ENCODE assay signal across 9 cellular contexts in the genomic region with DNA sequence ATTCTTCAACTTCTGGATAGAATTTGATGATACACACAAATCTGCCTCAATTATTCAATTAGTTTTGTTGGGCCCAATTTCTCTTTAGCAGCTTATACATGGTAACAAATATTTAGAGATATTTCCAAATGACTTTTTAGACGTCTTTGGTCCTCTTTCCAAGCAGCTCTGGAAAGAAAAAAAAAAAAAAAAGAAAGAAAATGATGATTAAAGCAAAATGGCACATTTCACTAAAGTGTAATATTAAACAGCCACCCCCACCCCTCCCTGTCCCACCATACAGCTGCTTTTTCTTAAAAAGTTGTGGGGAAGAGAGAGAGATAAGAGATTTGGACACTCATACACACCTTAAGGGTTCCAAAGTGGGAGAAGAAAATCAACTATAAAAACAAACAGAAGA. TPM values are rescaled to one million over a fixed set of nuclear protein-coding genes. Genes with fewer than 3 reads are reported as not detected.
DNase-seq lines count a peak whose midpoint lies in the region; ATAC-seq, FAIRE-seq and TF ChIP-seq lines count a peak whose summit lies in the region.
"Had no signal": no experiment of that assay in that cellular context is flagged by ENCODE, and none has a peak within 500 bp of the region (broad histone marks: within the 10 kb centered on the region; RNA-seq: fewer than 3 reads in every experiment).

No MANE protein-coding gene starts in this region.

- dilution Hi-C loops in endothelial cell of umbilical vein (cut with MboI; ENCODE audit: extremely low pct_ligation_motif_present, low sequenced_read_pairs): no loop called here

- no peaks in the 10 kb centered on the region for H3K27me3 Mint-ChIP-seq in CD8-positive, alpha-beta T cell (ENCODE audit: low read depth)

- no peak for TF ChIP-seq CTCF in CD8-positive, alpha-beta T cell (IDR thresholded peaks at IDR 0.05)
- TF ChIP-seq CTCF in OCI-LY3 (IDR thresholded peaks at IDR 0.05; ENCODE audit: low read depth, low read length) (no peak), endothelial cell of umbilical vein (IDR thresholded peaks at IDR 0.05; ENCODE audit: extremely low read depth in 1 of 2, insufficient read depth in 1 of 2, low read depth in 1 of 2, low read length in 2 of 2) (no peak), neutrophil (IDR thresholded peaks at IDR 0.05) (no peak)

- H2AFZ ChIP-seq in OCI-LY3 (ENCODE audit: low read depth, low read length) (0 out of 2 replicates have a peak overlapping the region, but pooled peaks have one; percentile 91), endothelial cell of umbilical vein (ENCODE audit: low read depth, low read length) (peak overlapping the region; percentile 75)

- H3K36me3 Mint-ChIP-seq in CD8-positive, alpha-beta T cell: peaks cover 25% of the 10 kb centered on the region

- no peak for FAIRE-seq in endothelial cell of umbilical vein (lab: Jason Lieb, UNC)

- peak overlapping the region; percentile 78 for H3K27ac ChIP-seq in CD8-positive, alpha-beta T cell (ENCODE audit: low read depth, low read length)
- H3K27ac ChIP-seq in OCI-LY3 (ENCODE audit: low read length) (peak overlapping the region; percentile 92; the same call in 1 of the 2 replicates), endothelial cell of umbilical vein (ENCODE audit: insufficient read depth, low read depth, low read length) (no peak overlapping the region), neutrophil (peak overlapping the region; percentile 78)

- TF ChIP-seq POLR2A in endothelial cell of umbilical vein (IDR thresholded peaks at IDR 0.05; ENCODE audit: low read depth, low read length): no peak

- peak overlapping the region; percentile 94 for H3K4me2 ChIP-seq in OCI-LY3 (ENCODE audit: low read length)
- peak overlapping the region; percentile 90 for H3K4me2 ChIP-seq in endothelial cell of umbilical vein (ENCODE audit: insufficient read depth, low read length)

- H3K4me3 ChIP-seq in CD8-positive, alpha-beta T cell (ENCODE audit: low read depth, low read length): peak overlapping the region; percentile 77
- H3K4me3 ChIP-seq in OCI-LY3 (ENCODE audit: low read length) (peak overlapping the region; percentile 89), endothelial cell of umbilical vein (replicated peaks in 1 of 3; ENCODE audit: insufficient read depth in 1 of 3, low read depth in 1 of 3, low read length in 3 of 3) (peak overlapping the region; percentile 29 to 92 (median 77)), neutrophil (ENCODE audit: low read depth in 1 of 2, low read length in 1 of 2) (peak overlapping the region; percentile 73 to 79)

- no TSS peak for BruUV-seq in endothelial cell of umbilical vein (replicated peaks; lab: Mats Ljungman, UMichigan)

- DNase-seq in CD8-positive, alpha-beta T cell: no peak
- DNase-seq in endothelial cell of umbilical vein (ENCODE audit: low read depth, low spot score) (no peak), hypothalamus (lab: John Stamatoyannopoulos, UW) (no peak)
- DNase-seq: MV-4-11 had no signal

- H3K4me3 Mint-ChIP-seq in CD8-positive, alpha-beta T cell: peak overlapping the region; percentile 100

- no peaks in the 10 kb centered on the region for H4K20me1 ChIP-seq in OCI-LY3 (ENCODE audit: insufficient read depth, low read length)
- H4K20me1 ChIP-seq in endothelial cell of umbilical vein (replicated peaks; ENCODE audit: control insufficient read depth, extremely low read depth, insufficient read depth, low read length): no peaks in the 10 kb centered on the region

- CTCF ChIA-PET in CD8-positive, alpha-beta T cell (lab: Charles Lee): interaction anchor here (1.1 to 1.6 kb wide), 5 partner anchors 9 to 119 kb away, joined by 3 to 6 read pairs (median 4); no protein-coding TSS in a partner anchor
- CTCF ChIA-PET in endothelial cell of umbilical vein (lab: Charles Lee): interaction anchor here (0.8 to 1.2 kb wide), 2 partner anchors 16 to 191 kb away, joined by 3 to 4 read pairs; no protein-coding TSS in a partner anchor

- no peak for ATAC-seq in CD8-positive, alpha-beta T cell
- ATAC-seq in GM18519 (IDR thresholded peaks at IDR 0.05; ENCODE audit: low FRiP score, unreplicated experiment) (no peak), HG03039 (IDR thresholded peaks at IDR 0.05; ENCODE audit: unreplicated experiment) (no peak), GM19324 (IDR thresholded peaks at IDR 0.05; ENCODE audit: low FRiP score, unreplicated experiment) (no peak)

- POLR2A ChIA-PET in CD8-positive, alpha-beta T cell (lab: Charles Lee): interaction anchor here (1.1 to 3.5 kb wide), 2 partner anchors 8 to 100 kb away, joined by 5 to 22 read pairs; partner anchors contain the start of gene SCYL3
- POLR2A ChIA-PET in endothelial cell of umbilical vein (lab: Charles Lee): interaction anchor here (0.6 kb wide), 1 partner anchor 158 kb away, joined by 3 read pairs; no protein-coding TSS in a partner anchor

- H3K79me2 ChIP-seq in OCI-LY3 (ENCODE audit: low read length): peaks cover 56% of the 10 kb centered on the region
- peaks cover 17% of the 10 kb centered on the region for H3K79me2 ChIP-seq in endothelial cell of umbilical vein (ENCODE audit: control insufficient read depth, insufficient read depth, low read length)

- intact Hi-C loops in CD8-positive, alpha-beta T cell (cut with DNase I, micrococcal nuclease): loop anchor here (1.0 to 10.0 kb wide), 19 partner anchors 81 to 1989 kb away; partner anchors contain the start of genes ATP1B1 (in 2 of the 2), SFT2D2 (in 2 of the 2), BLZF1 (in 1 of the 2) and DCAF6 (in 1 of the 2)
- intact Hi-C loops in endothelial cell of umbilical vein (cut with micrococcal nuclease): loop anchor here (1.0 to 10.0 kb wide), 5 partner anchors 53 to 679 kb away; partner anchors contain the start of genes BLZF1, NME7 and SCYL3

- H3K4me1 ChIP-seq in CD8-positive, alpha-beta T cell (ENCODE audit: insufficient read depth, low read length): peaks cover 22% of the 10 kb centered on the region
- H3K4me1 ChIP-seq in OCI-LY3 (ENCODE audit: low read length): peaks cover 24% of the 10 kb centered on the region
- peaks cover 11% of the 10 kb centered on the region for H3K4me1 ChIP-seq in endothelial cell of umbilical vein (ENCODE audit: control insufficient read depth, extremely low read depth, insufficient read depth, low read length)
- H3K4me1 ChIP-seq in neutrophil (ENCODE audit: control insufficient read depth in 1 of 2, insufficient read depth in 1 of 2, low read depth in 1 of 2, low read length in 1 of 2): peaks cover 15 to 18% of the 10 kb centered on the region in 2 experiments

- no peaks in the 10 kb centered on the region for H3K9me3 ChIP-seq in CD8-positive, alpha-beta T cell (ENCODE audit: low read length)
- H3K9me3 ChIP-seq in OCI-LY3 (ENCODE audit: insufficient read depth, low read length) (no peaks in the 10 kb centered on the region), endothelial cell of umbilical vein (replicated peaks; ENCODE audit: control insufficient read depth, insufficient read depth, low read length) (no peaks in the 10 kb centered on the region), neutrophil (no peaks in the 10 kb centered on the region)

- no peaks in the 10 kb centered on the region for H3K9me3 Mint-ChIP-seq in CD8-positive, alpha-beta T cell

- no peaks in the 10 kb centered on the region for H3K27me3 ChIP-seq in CD8-positive, alpha-beta T cell (ENCODE audit: insufficient read depth, low read length)
- H3K27me3 ChIP-seq in OCI-LY3 (ENCODE audit: low read depth, low read length) (no peaks in the 10 kb centered on the region), endothelial cell of umbilical vein (ENCODE audit: control insufficient read depth in 2 of 2, insufficient read depth in 2 of 2, low read length in 2 of 2) (peaks cover 0 to 3% of the 10 kb centered on the region in 2 experiments), neutrophil (peaks cover 6% of the 10 kb centered on the region)

- no peaks in the 10 kb centered on the region for H3K36me3 ChIP-seq in CD8-positive, alpha-beta T cell (ENCODE audit: insufficient read depth, low read length)
- H3K36me3 ChIP-seq in OCI-LY3 (replicated peaks; ENCODE audit: low read depth, low read length): peaks cover 23% of the 10 kb centered on the region
- H3K36me3 ChIP-seq in endothelial cell of umbilical vein (ENCODE audit: control insufficient read depth in 2 of 2, extremely low read depth in 1 of 2, insufficient read depth in 2 of 2, low read length in 2 of 2): no peaks in the 10 kb centered on the region
- no peaks in the 10 kb centered on the region for H3K36me3 ChIP-seq in neutrophil

- H3K9me1 ChIP-seq in endothelial cell of umbilical vein (replicated peaks; ENCODE audit: control insufficient read depth, extremely low read depth, insufficient read depth, low read length): no peaks in the 10 kb centered on the region

- peak overlapping the region; percentile 100 for H3K27ac Mint-ChIP-seq in CD8-positive, alpha-beta T cell

- peak overlapping the region; percentile 96 for H3K9ac ChIP-seq in OCI-LY3 (ENCODE audit: low read length)
- H3K9ac ChIP-seq in endothelial cell of umbilical vein (replicated peaks; ENCODE audit: extremely low read depth, insufficient read depth, low read length): peak overlapping the region; percentile 88

- H3K4me1 Mint-ChIP-seq in CD8-positive, alpha-beta T cell (ENCODE audit: low read depth): peaks cover 48% of the 10 kb centered on the region

TF ChIP-seq in endothelial cell of umbilical vein, 7 proteins besides CTCF, POLR2A, EP300 and RAD21 (continues in another document):
- TF ChIP-seq FOS (IDR thresholded peaks at IDR 0.05; ENCODE audit: borderline replicate concordance, insufficient read depth, low read length) (no peak), GATA2 (IDR thresholded peaks at IDR 0.05; ENCODE audit: insufficient read depth, insufficient read length, low read depth, low read length) (no peak)

RNA-seq across cellular contexts. Expression of gene METTL18, which starts 1.0 kb away (rescaled TPM):
- total RNA-seq in CD8-positive, alpha-beta T cell: 1 to 10 TPM; 2.2 to 3.7 TPM
- 6.6 TPM in 2 replicates for total RNA-seq in endothelial cell of umbilical vein
- polyA plus RNA-seq in endothelial cell of umbilical vein: 0.49 and 1.1 TPM in 2 replicates
- polyA plus RNA-seq in endothelial cell of umbilical vein (2011; cell fraction: cytosol; rRNA removed): 2.3 and 2.6 TPM in 2 replicates
- 1.4 and 2.0 TPM in 2 replicates for polyA plus RNA-seq in endothelial cell of umbilical vein (2011; cell fraction: nucleus; rRNA removed)
- 4.5 and 7.0 TPM in 2 replicates for polyA plus RNA-seq in endothelial cell of umbilical vein (2012)
- 0.58 and 0.91 TPM in 2 replicates for polyA minus RNA-seq in endothelial cell of umbilical vein
- 3.4 TPM for polyA minus RNA-seq in endothelial cell of umbilical vein (2011; cell fraction: cytosol; rRNA and poly(A)+ RNA removed)
- polyA minus RNA-seq in endothelial cell of umbilical vein (2011; cell fraction: nucleus; rRNA and poly(A)+ RNA removed): 1.9 and 2.2 TPM in 2 replicates

RNA-seq across cellular contexts. Expression of gene SELE, which starts 59.9 kb away (rescaled TPM):
- not detected for total RNA-seq in CD8-positive, alpha-beta T cell
- 1.8 and 4.7 TPM in 2 replicates for total RNA-seq in endothelial cell of umbilical vein
- 1.5 TPM in 2 replicates for polyA plus RNA-seq in endothelial cell of umbilical vein
- 1.2 and 2.2 TPM in 2 replicates for polyA plus RNA-seq in endothelial cell of umbilical vein (2011; cell fraction: cytosol; rRNA removed)
- 3.7 and 4.8 TPM in 2 replicates for polyA plus RNA-seq in endothelial cell of umbilical vein (2011; cell fraction: nucleus; rRNA removed)
- polyA plus RNA-seq in endothelial cell of umbilical vein (2012): 2.3 and 3.0 TPM in 2 replicates
- 4.2 and 4.9 TPM in 2 replicates for polyA minus RNA-seq in endothelial cell of umbilical vein
- polyA minus RNA-seq in endothelial cell of umbilical vein (2011; cell fraction: cytosol; rRNA and poly(A)+ RNA removed): not detected
- polyA minus RNA-seq in endothelial cell of umbilical vein (2011; cell fraction: nucleus; rRNA and poly(A)+ RNA removed): 8.7 and 12.2 TPM in 2 replicates
